8 cellular contexts compared by ENCODE assay signal in genomic region chr7:72879737-72880215, GRCh38. TPM values are rescaled to one million over a fixed set of nuclear protein-coding genes. Genes with fewer than 3 reads are reported as not detected.
DNase-seq lines count a peak whose midpoint lies in the region; ATAC-seq and TF ChIP-seq lines count a peak whose summit lies in the region.
"Not testable (repeated sequence)": the region's sequence is repeated elsewhere in the genome, so short reads cannot be mapped to it uniquely, and the experiment has no call there.

No MANE protein-coding gene starts in this region.

- not testable (repeated sequence) for H3K9me2 ChIP-seq in DOHH2 (replicated peaks; ENCODE audit: control insufficient read depth, low read length)

- peak overlapping the region; percentile 83 for H3K4me3 ChIP-seq in DOHH2 (ENCODE audit: low read length)
- H3K4me3 ChIP-seq in iPS DF 6.9 (ENCODE audit: low read length), result peak overlapping the region; percentile 50; the same call in 1 of the 2 replicates
- H3K4me3 ChIP-seq in trophoblast cell (ENCODE audit: low read depth, low read length), result peak overlapping the region; percentile 82
- peak overlapping the region; percentile 68 for H3K4me3 ChIP-seq in suprapubic skin

- H3K27me3 ChIP-seq in DOHH2 (ENCODE audit: control insufficient read depth, low read length); iPS DF 6.9 (ENCODE audit: control insufficient read depth, insufficient read depth, low read length); trophoblast cell (ENCODE audit: insufficient read depth, low read length); suprapubic skin: not testable (repeated sequence)

- H3K14ac ChIP-seq in trophoblast cell (ENCODE audit: low read length), result not testable (repeated sequence)

- not testable (repeated sequence) for TF ChIP-seq POLR2A in suprapubic skin (IDR thresholded peaks at IDR 0.05)

- peak; percentile 24 for ATAC-seq in HG02973 (IDR thresholded peaks at IDR 0.05; ENCODE audit: unreplicated experiment)

- H2BK5ac ChIP-seq in trophoblast cell (ENCODE audit: low read depth, low read length, poor library complexity), result not testable (repeated sequence)

- H2AFZ ChIP-seq in trophoblast cell (ENCODE audit: insufficient read depth, low read length, poor library complexity), result not testable (repeated sequence)

- peaks cover 31% of the 10 kb centered on the region for H3K36me3 ChIP-seq in DOHH2 (ENCODE audit: control insufficient read depth, low read length)
- not testable (repeated sequence) for H3K36me3 ChIP-seq in iPS DF 6.9 (ENCODE audit: control insufficient read depth, insufficient read depth, low read length); trophoblast cell (ENCODE audit: control insufficient read depth in 1 of 2, insufficient read depth in 2 of 2, low read length in 2 of 2); suprapubic skin

- H3K4me2 ChIP-seq in DOHH2 (ENCODE audit: low read length) (peak overlapping the region; percentile 68), trophoblast cell (ENCODE audit: low read length) (peak overlapping the region; percentile 99)

- not testable (repeated sequence) for H2BK120ac ChIP-seq in trophoblast cell (ENCODE audit: insufficient read depth, low read length, poor library complexity)

- H4K12ac ChIP-seq in trophoblast cell (ENCODE audit: low read depth, low read length), result not testable (repeated sequence)

- H2BK12ac ChIP-seq in trophoblast cell (ENCODE audit: low read length), result not testable (repeated sequence)

- H3K79me1 ChIP-seq in trophoblast cell (ENCODE audit: low read length), result not testable (repeated sequence)

- H2AK5ac ChIP-seq in trophoblast cell (ENCODE audit: low read length), result not testable (repeated sequence)

- TF ChIP-seq CTCF in DOHH2 (IDR thresholded peaks at IDR 0.05; ENCODE audit: low read depth, low read length, poor library complexity, severe bottlenecking); suprapubic skin (IDR thresholded peaks at IDR 0.05): not testable (repeated sequence)

- H3K9ac ChIP-seq in trophoblast cell (ENCODE audit: low read length), result peak overlapping the region; percentile 62

- H4K8ac ChIP-seq in trophoblast cell (ENCODE audit: low read depth, low read length), result peak overlapping the region; percentile 33

- not testable (repeated sequence) for H3K18ac ChIP-seq in trophoblast cell (ENCODE audit: low read length)

- H3K23ac ChIP-seq in trophoblast cell (ENCODE audit: low read length), result peak overlapping the region; percentile 93

- not testable (repeated sequence) for H3K4me1 ChIP-seq in DOHH2 (ENCODE audit: control insufficient read depth, low read length); iPS DF 6.9 (ENCODE audit: control insufficient read depth, insufficient read depth, low read length); trophoblast cell (ENCODE audit: control insufficient read depth in 1 of 2, insufficient read depth in 2 of 2, low read length in 2 of 2)
- H3K4me1 ChIP-seq in suprapubic skin, result peaks cover 16% of the 10 kb centered on the region

- H3K9me3 ChIP-seq in DOHH2 (ENCODE audit: control insufficient read depth, insufficient read depth, low read length); iPS DF 6.9 (ENCODE audit: control insufficient read depth, insufficient read depth, low read length); trophoblast cell (ENCODE audit: insufficient read depth, low read depth, low read length); suprapubic skin: not testable (repeated sequence)

- peak overlapping the region; percentile 26 for H3K4ac ChIP-seq in trophoblast cell (ENCODE audit: low read depth, low read length)

- no CpG with 5 or more reads among the region's 35 CpGs for WGBS in iPS DF 6.9 (ENCODE audit: insufficient coverage, insufficient read length)
- no CpG with 5 or more reads among the region's 35 CpGs for WGBS in trophoblast cell (ENCODE audit: extremely low coverage, insufficient coverage, insufficient read length)
- 0% methylated on average over 15 of the region's 35 CpGs for WGBS in suprapubic skin

- H4K20me1 ChIP-seq in DOHH2 (ENCODE audit: control insufficient read depth, insufficient read depth, low read depth, low read length), result not testable (repeated sequence)

- H3K27ac ChIP-seq in DOHH2 (ENCODE audit: low read depth, low read length), result peak overlapping the region; percentile 63
- H3K27ac ChIP-seq in iPS DF 6.9 (ENCODE audit: low read length); trophoblast cell (ENCODE audit: low read depth, low read length): not testable (repeated sequence)
- H3K27ac ChIP-seq in suprapubic skin, result peak overlapping the region; percentile 85

- H4K91ac ChIP-seq in trophoblast cell (ENCODE audit: low read depth, low read length), result not testable (repeated sequence)

- not testable (repeated sequence) for H3F3A ChIP-seq in DOHH2 (ENCODE audit: control insufficient read depth, insufficient read depth)

- peaks cover 46% of the 10 kb centered on the region for H3K79me2 ChIP-seq in DOHH2 (ENCODE audit: control insufficient read depth, low read length)
- not testable (repeated sequence) for H3K79me2 ChIP-seq in trophoblast cell (ENCODE audit: control insufficient read depth, insufficient read depth, low read length, poor library complexity)

- not testable (repeated sequence) for TF ChIP-seq EP300 in suprapubic skin (IDR thresholded peaks at IDR 0.05)

- DNase-seq in NOMO-1 treated with DMSO at 0.1 percent for 48 hours (lab: John Stamatoyannopoulos, UW; ENCODE audit: unreplicated experiment) (peak; percentile 91), cerebellar cortex (ENCODE audit: low spot score) (peak; percentile 42), iPS DF 6.9 (ENCODE audit: low read depth, low spot score) (peak; percentile 7), trophoblast cell (peak; percentile 1 to 37), suprapubic skin (ENCODE audit: low spot score in 2 of 2) (peak; percentile 65 to 80)
- peak; percentile 49 to 59 for DNase-seq in activated CD4-positive, alpha-beta T cell treated with anti-CD3 and anti-CD28 coated beads, Interleukin-2, amount 50 U/mL, for 48 hours

RNA-seq across cellular contexts. Expression of gene POM121, which starts 45.1 kb away (rescaled TPM):
- 38.5 and 39.5 TPM in 2 replicates for polyA plus RNA-seq in trophoblast cell (2013)
- 10 to 100 TPM; 23.4 to 38.2 (median 30.2) TPM for total RNA-seq in suprapubic skin

RNA-seq across cellular contexts. Expression of gene TYW1B, which starts 51.8 kb away (rescaled TPM):
- 0.86 and 1.0 TPM in 2 replicates for polyA plus RNA-seq in trophoblast cell (2013)
- 1 to 10 TPM; 1.4 to 5.5 (median 3.0) TPM for total RNA-seq in suprapubic skin

Comparison
In these comparisons a context has a peak if more than half of its experiments do, and no peak if none do; other contexts are left out.
1. DNase-seq: peak in every context shown above with its lines; median percentile 91 in NOMO-1 treated with DMSO at 0.1 percent for 48 hours; 72 in suprapubic skin; 54 in activated CD4-positive, alpha-beta T cell treated with anti-CD3 and anti-CD28 coated beads, Interleukin-2, amount 50 U/mL, for 48 hours; 42 in cerebellar cortex; 19 in trophoblast cell; 7 in iPS DF 6.9.